Comparison of ENCODE assay signal across 12 cellular contexts in genomic region chr7:82098410-82098809, GRCh38.
DNase-seq lines count a peak whose midpoint lies in the region; ATAC-seq and TF ChIP-seq lines count a peak whose summit lies in the region.
"Had no signal": no experiment of that assay in that cellular context is flagged by ENCODE, and none has a peak within 500 bp of the region (broad histone marks: within the 10 kb centered on the region; RNA-seq: fewer than 3 reads in every experiment).

No MANE protein-coding gene starts in this region.

- no peak overlapping the region for H3K4me3 ChIP-seq in skeletal muscle cell (ENCODE audit: low read depth, low read length)
- H3K4me3 ChIP-seq: BLaER1 treated with 17β-estradiol and CSF1 and Interleukin-3, amounts not matched to agents 10 nM and 100 nM had no signal

- DNase-seq in DMS79 treated with DMSO at 0.1 percent for 48 hours (lab: John Stamatoyannopoulos, UW) (peak; percentile 16), DMS79 (lab: John Stamatoyannopoulos, UW) (no peak), HEK293T (ENCODE audit: extremely low spot score) (peak; percentile 8), NCI-H69 (lab: John Stamatoyannopoulos, UW) (peak; percentile 59), skeletal muscle cell (ENCODE audit: low read depth) (peak; percentile 60), left cardiac atrium (no peak)
- no peak for DNase-seq in stimulated activated CD4-positive, alpha-beta T cell treated with anti-CD3 and anti-CD28 coated beads, Interleukin-4, amount 100 ng/mL, for 1 hour
- no peak for DNase-seq in activated naive CD4-positive, alpha-beta T cell treated with Interleukin-2 at 50 U/mL for 16 hours
- DNase-seq: ACHN; CD4-positive, CD25-positive, alpha-beta regulatory T cell; HCEC 1CT had no signal

- CTCF ChIA-PET in HEK293T (lab: Yijun Ruan, JAX), result no interaction called here

- ATAC-seq in left cardiac atrium, result no peak

- POLR2A ChIA-PET in HEK293T (lab: Yijun Ruan, JAX), result no interaction called here

- intact Hi-C loops in left cardiac atrium (cut with DNase I), result no loop called here

TF ChIP-seq in HEK293T, 16 proteins besides CTCF, POLR2A, EP300 and RAD21:
- TF ChIP-seq FOXA1 (IDR thresholded peaks at IDR 0.05), result no peak
- TF ChIP-seq ZNF384 (IDR thresholded peaks at IDR 0.05), result no peak
- TF ChIP-seq ARNT (IDR thresholded peaks at IDR 0.05), result no peak
- TF ChIP-seq NFRKB (IDR thresholded peaks at IDR 0.05), result no peak
- no peak for TF ChIP-seq SP1 (IDR thresholded peaks at IDR 0.05)
- TF ChIP-seq BHLHE40 (IDR thresholded peaks at IDR 0.05; ENCODE audit: borderline replicate concordance), result no peak
- no peak for TF ChIP-seq LEF1 (IDR thresholded peaks at IDR 0.05; ENCODE audit: borderline replicate concordance)
- TF ChIP-seq ELF4 (IDR thresholded peaks at IDR 0.05), result no peak
- TF ChIP-seq L3MBTL2 (conservative IDR thresholded peaks at IDR 0.05), result no peak
- TF ChIP-seq SUZ12 (IDR thresholded peaks at IDR 0.05), result no peak
- no peak for TF ChIP-seq TARDBP (IDR thresholded peaks at IDR 0.05)
- TF ChIP-seq CTBP1 (IDR thresholded peaks at IDR 0.05; ENCODE audit: borderline replicate concordance), result no peak
- TF ChIP-seq HDGF (IDR thresholded peaks at IDR 0.05; ENCODE audit: borderline replicate concordance), result no peak

Comparison
In these comparisons a context has a peak if more than half of its experiments do, and no peak if none do; other contexts are left out.
1. DNase-seq: peak in DMS79 treated with DMSO at 0.1 percent for 48 hours (single experiment), HEK293T (single experiment), NCI-H69 (single experiment) and skeletal muscle cell (single experiment); none in DMS79 (single experiment), stimulated activated CD4-positive, alpha-beta T cell treated with anti-CD3 and anti-CD28 coated beads, Interleukin-4, amount 100 ng/mL, for 1 hour (single experiment), left cardiac atrium (single experiment) and activated naive CD4-positive, alpha-beta T cell treated with Interleukin-2 at 50 U/mL for 16 hours (single experiment).